ENCODE assay signal across 18 cellular contexts in genomic region chr6:14757014-14757413, GRCh38.
DNase-seq lines count a peak whose midpoint lies in the region; ATAC-seq, FAIRE-seq and TF ChIP-seq lines count a peak whose summit lies in the region.
"Had no signal": no experiment of that assay in that cellular context is flagged by ENCODE, and none has a peak within 500 bp of the region (broad histone marks: within the 10 kb centered on the region; RNA-seq: fewer than 3 reads in every experiment).

No MANE protein-coding gene starts in this region.

- ATAC-seq in activated T-cell treated with anti-CD3 and anti-CD28 coated beads, Interleukin-2, amount 50 U/mL, for 4 hours = no peak
- no peak for ATAC-seq in IMR-90 (ENCODE audit: low read depth)
- ATAC-seq in stimulated activated memory B cell treated with anti-CD40 and anti-IgM and Interleukin-4, amounts not matched to agents 10 μg/mL and 1 μg/mL and 100 μg/mL, for 72 hours = no peak
- no peak for ATAC-seq in HG02642 (IDR thresholded peaks at IDR 0.05; ENCODE audit: poor library complexity, unreplicated experiment)
- no peak for ATAC-seq in gastrocnemius medialis
- ATAC-seq: GM23338, HepG2 had no signal

- H3K79me2 ChIP-seq in H1 (ENCODE audit: control insufficient read depth in 1 of 2, insufficient read depth in 2 of 2, low read length in 2 of 2) = no peaks in the 10 kb centered on the region

- dilution Hi-C loops in IMR-90 (cut with HindIII; ENCODE audit: low sequenced_read_pairs, unreplicated experiment) = no loop called here

- TF ChIP-seq CTCF in IMR-90 (conservative IDR thresholded peaks at IDR 0.05; ENCODE audit: low read depth, low read length) = no peak
- no peak for TF ChIP-seq CTCF in H1 (IDR thresholded peaks at IDR 0.05; ENCODE audit: control extremely low read depth in 1 of 3, insufficient read depth in 1 of 3, low read depth in 1 of 3, low read length in 3 of 3)
- TF ChIP-seq CTCF in gastrocnemius medialis (IDR thresholded peaks at IDR 0.05 in 4 of 5, conservative IDR thresholded peaks at IDR 0.05 in 1 of 5) = no peak

- no peak for TF ChIP-seq POLR2A in IMR-90 (IDR thresholded peaks at IDR 0.05; ENCODE audit: low read depth, low read length)
- TF ChIP-seq POLR2A in H1 (IDR thresholded peaks at IDR 0.05; ENCODE audit: control extremely low read depth in 1 of 2, low read depth in 2 of 2, low read length in 2 of 2) = no peak
- no peak for TF ChIP-seq POLR2A in gastrocnemius medialis (IDR thresholded peaks at IDR 0.05)

- H3K9me1 ChIP-seq in IMR-90 (ENCODE audit: insufficient read depth, low read length) = peaks cover 3% of the 10 kb centered on the region; the same call in 1 of the 2 replicates

- H3K4me1 ChIP-seq in IMR-90 (ENCODE audit: control insufficient read depth, insufficient read depth, low read length) (no peaks in the 10 kb centered on the region), H1 (replicated peaks in 1 of 4; ENCODE audit: control insufficient read depth in 3 of 4, insufficient read depth in 4 of 4, low read length in 3 of 4) (peaks cover 0 to 2% (median 1%) of the 10 kb centered on the region in 4 experiments; a peak in 2 of 7 replicates), gastrocnemius medialis (no peaks in the 10 kb centered on the region)

- no peak overlapping the region for H2BK120ac ChIP-seq in IMR-90 (ENCODE audit: low read depth, low read length)
- no peak overlapping the region for H2BK120ac ChIP-seq in H1 (replicated peaks; ENCODE audit: low read depth, low read length)

- intact Hi-C loops in IMR-90 (cut with micrococcal nuclease) (no loop called here), gastrocnemius medialis (cut with DNase I; ENCODE audit: low total_unique reads) (no loop called here)

- H3K4me3 Mint-ChIP-seq in activated T-cell treated with anti-CD3 and anti-CD28 coated beads, Interleukin-2, amount 50 U/mL, for 24 hours = no peak overlapping the region
- H3K4me3 Mint-ChIP-seq in activated T-cell treated with anti-CD3 and anti-CD28 coated beads, Interleukin-2, amount 50 U/mL, for 4 hours = no peak overlapping the region
- H3K4me3 Mint-ChIP-seq in stimulated activated memory B cell treated with anti-CD40 and anti-IgM and Interleukin-4, amounts not matched to agents 10 μg/mL and 1 μg/mL and 100 μg/mL, for 72 hours = no peak overlapping the region
- H3K4me3 Mint-ChIP-seq: CD4-positive, alpha-beta T cell; GM23338; H9; HFFc6 had no signal

- CTCF ChIA-PET in IMR-90 (lab: Yijun Ruan, JAX) = no interaction called here
- CTCF ChIA-PET in H1 (lab: Charles Lee; ENCODE audit: partially characterized antibody) = no interaction called here

- H3K18ac ChIP-seq in IMR-90 (ENCODE audit: low read depth, low read length) = no peak overlapping the region
- no peak overlapping the region for H3K18ac ChIP-seq in H1 (ENCODE audit: extremely low read depth, low read length)

- H2BK5ac ChIP-seq in IMR-90 (ENCODE audit: low read depth, low read length, poor library complexity, severe bottlenecking) (no peak overlapping the region), H1 (ENCODE audit: low read depth, low read length) (no peak overlapping the region)

- H3K4me2 ChIP-seq in IMR-90 (ENCODE audit: low read depth, low read length) (no peak overlapping the region), H1 (ENCODE audit: insufficient read depth in 1 of 2, low read depth in 2 of 2, low read length in 2 of 2) (no peak overlapping the region)
- H3K4me2 ChIP-seq: GM23338 had no signal

- no peak for TF ChIP-seq EP300 in H1 (IDR thresholded peaks at IDR 0.05; ENCODE audit: borderline replicate concordance in 1 of 2, low read depth in 2 of 2, low read length in 2 of 2)

- no peaks in the 10 kb centered on the region for H3K9me3 ChIP-seq in IMR-90 (ENCODE audit: control insufficient read depth, insufficient read depth, low read length)
- no peaks in the 10 kb centered on the region for H3K9me3 ChIP-seq in H1 (ENCODE audit: insufficient read depth in 2 of 2, low read depth in 1 of 2, low read length in 1 of 2)
- H3K9me3 ChIP-seq in gastrocnemius medialis = no peaks in the 10 kb centered on the region

- no peaks in the 10 kb centered on the region for H3K27me3 Mint-ChIP-seq in activated T-cell treated with anti-CD3 and anti-CD28 coated beads, Interleukin-2, amount 50 U/mL, for 24 hours
- H3K27me3 Mint-ChIP-seq in activated T-cell treated with anti-CD3 and anti-CD28 coated beads, Interleukin-2, amount 50 U/mL, for 4 hours (ENCODE audit: low read depth) = no peaks in the 10 kb centered on the region
- no peaks in the 10 kb centered on the region for H3K27me3 Mint-ChIP-seq in stimulated activated memory B cell treated with anti-CD40 and anti-IgM and Interleukin-4, amounts not matched to agents 10 μg/mL and 1 μg/mL and 100 μg/mL, for 72 hours
- H3K27me3 Mint-ChIP-seq: CD4-positive, alpha-beta T cell had no signal

- H2BK12ac ChIP-seq in H1 (ENCODE audit: low read depth, low read length) = no peak overlapping the region

- no peak overlapping the region for H3K27ac ChIP-seq in IMR-90 (ENCODE audit: insufficient read depth, low read length)
- no peak overlapping the region for H3K27ac ChIP-seq in H1 (ENCODE audit: low read depth, low read length)
- no peak overlapping the region for H3K27ac ChIP-seq in gastrocnemius medialis
- H3K27ac ChIP-seq: BLaER1 treated with 17β-estradiol and CSF1 and Interleukin-3, amounts not matched to agents 10 nM and 100 nM had no signal

- H2AK9ac ChIP-seq in IMR-90 (replicated peaks; ENCODE audit: low read depth, low read length, poor library complexity) = no peak overlapping the region

- no peak for DNase-seq in activated T-cell treated with anti-CD3 and anti-CD28 coated beads, Interleukin-2, amount 50 U/mL, for 24 hours
- no peak for DNase-seq in activated T-cell treated with anti-CD3 and anti-CD28 coated beads, Interleukin-2, amount 50 U/mL, for 4 hours
- DNase-seq in IMR-90 = no peak
- no peak for DNase-seq in H1 (ENCODE audit: low read depth in 1 of 2, low spot score in 2 of 2)
- DNase-seq in gastrocnemius medialis = no peak
- DNase-seq: ACHN; Calu3; CD4-positive, alpha-beta T cell; DMS 273 treated with DMSO at 0.1 percent for 48 hours; H9; HFFc6 had no signal

- H2BK20ac ChIP-seq in IMR-90 (ENCODE audit: low read depth, low read length) = no peak overlapping the region
- no peak overlapping the region for H2BK20ac ChIP-seq in H1 (ENCODE audit: low read length)

- no peaks in the 10 kb centered on the region for H3K36me3 Mint-ChIP-seq in activated T-cell treated with anti-CD3 and anti-CD28 coated beads, Interleukin-2, amount 50 U/mL, for 24 hours (ENCODE audit: low read depth)
- no peaks in the 10 kb centered on the region for H3K36me3 Mint-ChIP-seq in activated T-cell treated with anti-CD3 and anti-CD28 coated beads, Interleukin-2, amount 50 U/mL, for 4 hours (ENCODE audit: insufficient read depth)
- H3K36me3 Mint-ChIP-seq in stimulated activated memory B cell treated with anti-CD40 and anti-IgM and Interleukin-4, amounts not matched to agents 10 μg/mL and 1 μg/mL and 100 μg/mL, for 72 hours = no peaks in the 10 kb centered on the region

- H2BK15ac ChIP-seq in IMR-90 (ENCODE audit: low read depth, low read length) = no peak overlapping the region
- no peak overlapping the region for H2BK15ac ChIP-seq in H1 (ENCODE audit: low read length)

- H3K79me1 ChIP-seq in IMR-90 (ENCODE audit: low read depth in 1 of 2, low read length in 2 of 2) (no peaks in the 10 kb centered on the region), H1 (ENCODE audit: low read depth, low read length) (no peaks in the 10 kb centered on the region; the same call in 1 of the 2 replicates)

- peak overlapping the region; percentile 37; the same call in 1 of the 2 replicates for H2AK5ac ChIP-seq in IMR-90 (ENCODE audit: low read depth, low read length)
- H2AK5ac ChIP-seq in H1 (ENCODE audit: low read depth, low read length) = no peak overlapping the region

- H3K23ac ChIP-seq in IMR-90 (ENCODE audit: low read depth, low read length) (no peak overlapping the region), H1 (ENCODE audit: insufficient read length) (no peak overlapping the region)

- no peak overlapping the region for H3K14ac ChIP-seq in IMR-90 (replicated peaks; ENCODE audit: low read depth, low read length)
- no peak overlapping the region for H3K14ac ChIP-seq in H1 (ENCODE audit: insufficient read length)

- H4K8ac ChIP-seq in IMR-90 (ENCODE audit: low read depth in 2 of 2, low read length in 2 of 2) (no peak overlapping the region), H1 (ENCODE audit: extremely low read depth, insufficient read depth, low read length) (no peak overlapping the region)

- H4K20me1 ChIP-seq in IMR-90 (ENCODE audit: insufficient read depth, low read length) = no peaks in the 10 kb centered on the region
- H4K20me1 ChIP-seq in H1 (replicated peaks in 1 of 2; ENCODE audit: control insufficient read depth in 1 of 2, insufficient read depth in 2 of 2, low read length in 2 of 2) = no peaks in the 10 kb centered on the region
- H4K20me1 ChIP-seq: BLaER1 treated with 17β-estradiol and CSF1 and Interleukin-3, amounts not matched to agents 10 nM and 100 nM had no signal

- no peak for FAIRE-seq in H1 (lab: Jason Lieb, UNC)
- FAIRE-seq: GM18507, HepG2, HTR-8/SVneo had no signal

- H4K91ac ChIP-seq in IMR-90 (ENCODE audit: insufficient read depth, low read depth, low read length) = no peak overlapping the region
- no peak overlapping the region for H4K91ac ChIP-seq in H1 (replicated peaks; ENCODE audit: insufficient read length, low read length)

- no peak overlapping the region for H3K9ac ChIP-seq in IMR-90 (ENCODE audit: low read depth, low read length)
- no peak overlapping the region for H3K9ac ChIP-seq in H1 (replicated peaks in 1 of 4; ENCODE audit: extremely low read depth in 1 of 4, low read depth in 3 of 4, low read length in 3 of 4)
- H3K9ac ChIP-seq: BLaER1 treated with 17β-estradiol and CSF1 and Interleukin-3, amounts not matched to agents 10 nM and 100 nM had no signal

- H3K4me3 ChIP-seq in IMR-90 (ENCODE audit: insufficient read depth, low read depth, low read length) (no peak overlapping the region), H1 (ENCODE audit: extremely low read depth in 1 of 4, insufficient read depth in 2 of 4, low read depth in 3 of 4, low read length in 4 of 4) (no peak overlapping the region), gastrocnemius medialis (no peak overlapping the region)
- H3K4me3 ChIP-seq: BLaER1 treated with 17β-estradiol and CSF1 and Interleukin-3, amounts not matched to agents 10 nM and 100 nM; GM23338 had no signal

- no peak overlapping the region for H3K4ac ChIP-seq in IMR-90 (ENCODE audit: low read depth, low read length)
- no peak overlapping the region for H3K4ac ChIP-seq in H1 (replicated peaks; ENCODE audit: insufficient read length, low read depth, low read length)

- in situ Hi-C loops in IMR-90 (cut with MboI; ENCODE audit: low sequenced_read_pairs) (no loop called here), gastrocnemius medialis (cut with MboI; ENCODE audit: low sequenced_read_pairs in 4 of 4) (no loop called here)

- H2AFZ ChIP-seq in IMR-90 (replicated peaks; ENCODE audit: low read length, poor library complexity) = no peak overlapping the region
- H2AFZ ChIP-seq in H1 (ENCODE audit: low read length) = no peak overlapping the region
- H2AFZ ChIP-seq: GM23338 had no signal

- peak overlapping the region; percentile 99 for H3K27ac Mint-ChIP-seq in activated T-cell treated with anti-CD3 and anti-CD28 coated beads, Interleukin-2, amount 50 U/mL, for 24 hours
- peak overlapping the region; percentile 56 for H3K27ac Mint-ChIP-seq in stimulated activated memory B cell treated with anti-CD40 and anti-IgM and Interleukin-4, amounts not matched to agents 10 μg/mL and 1 μg/mL and 100 μg/mL, for 72 hours
- H3K27ac Mint-ChIP-seq: CD4-positive, alpha-beta T cell; GM23338; H9; HFFc6 had no signal

- POLR2A ChIA-PET in IMR-90 (lab: Charles Lee; ENCODE audit: unreplicated experiment) = no interaction called here
- POLR2A ChIA-PET in H1 (lab: Charles Lee; ENCODE audit: partially characterized antibody) = interaction anchor here (1.6 kb wide), 1 partner anchor 27 kb away, joined by 6 read pairs; no protein-coding TSS in a partner anchor

- H3K56ac ChIP-seq in IMR-90 (ENCODE audit: extremely low read depth, insufficient read depth, low read length) (no peak overlapping the region), H1 (replicated peaks; ENCODE audit: insufficient read length, low read depth, low read length) (no peak overlapping the region)

- H4K5ac ChIP-seq in IMR-90 (ENCODE audit: low read depth, low read length) (no peak overlapping the region), H1 (ENCODE audit: insufficient read length, low read depth, low read length) (no peak overlapping the region)

- peaks cover 68% of the 10 kb centered on the region for H3K4me1 Mint-ChIP-seq in activated T-cell treated with anti-CD3 and anti-CD28 coated beads, Interleukin-2, amount 50 U/mL, for 24 hours (ENCODE audit: low read depth)
- H3K4me1 Mint-ChIP-seq in activated T-cell treated with anti-CD3 and anti-CD28 coated beads, Interleukin-2, amount 50 U/mL, for 4 hours (ENCODE audit: low read depth) = peaks cover 47% of the 10 kb centered on the region
- peaks cover 13% of the 10 kb centered on the region for H3K4me1 Mint-ChIP-seq in stimulated activated memory B cell treated with anti-CD40 and anti-IgM and Interleukin-4, amounts not matched to agents 10 μg/mL and 1 μg/mL and 100 μg/mL, for 72 hours

- TF ChIP-seq RAD21 in IMR-90 (IDR thresholded peaks at IDR 0.05; ENCODE audit: low read length) (no peak), H1 (IDR thresholded peaks at IDR 0.05 in 1 of 2, conservative IDR thresholded peaks at IDR 0.05 in 1 of 2; ENCODE audit: low read depth in 2 of 2, low read length in 2 of 2) (no peak)

- H3K9me3 Mint-ChIP-seq in activated T-cell treated with anti-CD3 and anti-CD28 coated beads, Interleukin-2, amount 50 U/mL, for 24 hours = peaks cover 3% of the 10 kb centered on the region
- H3K9me3 Mint-ChIP-seq in activated T-cell treated with anti-CD3 and anti-CD28 coated beads, Interleukin-2, amount 50 U/mL, for 4 hours = no peaks in the 10 kb centered on the region
- H3K9me3 Mint-ChIP-seq in stimulated activated memory B cell treated with anti-CD40 and anti-IgM and Interleukin-4, amounts not matched to agents 10 μg/mL and 1 μg/mL and 100 μg/mL, for 72 hours = peaks cover 3% of the 10 kb centered on the region
- H3K9me3 Mint-ChIP-seq: CD4-positive, alpha-beta T cell; GM23338; HFFc6 had no signal

- no peaks in the 10 kb centered on the region for H3K23me2 ChIP-seq in H1 (ENCODE audit: low read depth, low read length)

- no TSS peak for BruUV-seq in IMR-90 (replicated peaks; lab: Mats Ljungman, UMichigan)

- H3K27me3 ChIP-seq in IMR-90 (ENCODE audit: control insufficient read depth, insufficient read depth, low read length) (no peaks in the 10 kb centered on the region), H1 (replicated peaks in 1 of 4; ENCODE audit: control insufficient read depth in 3 of 4, extremely low read depth in 1 of 4, insufficient read depth in 3 of 4, low read length in 3 of 4) (no peaks in the 10 kb centered on the region), gastrocnemius medialis (no peaks in the 10 kb centered on the region)
- H3K27me3 ChIP-seq: BLaER1 treated with 17β-estradiol and CSF1 and Interleukin-3, amounts not matched to agents 10 nM and 100 nM had no signal

- H3K36me3 ChIP-seq in IMR-90 (ENCODE audit: control insufficient read depth, insufficient read depth, low read length) (no peaks in the 10 kb centered on the region), H1 (ENCODE audit: control insufficient read depth in 2 of 4, insufficient read depth in 4 of 4, low read length in 3 of 4) (no peaks in the 10 kb centered on the region), gastrocnemius medialis (no peaks in the 10 kb centered on the region)
- H3K36me3 ChIP-seq: BLaER1 treated with 17β-estradiol and CSF1 and Interleukin-3, amounts not matched to agents 10 nM and 100 nM had no signal

- WGBS in IMR-90 (ENCODE audit: extremely low coverage in 2 of 2, insufficient read length in 1 of 2), 2 experiments = no CpG with 5 or more reads among the region's 1 CpG
- WGBS in H1 (ENCODE audit: extremely low coverage in 1 of 2, insufficient coverage in 1 of 2, insufficient read length in 1 of 2, insufficient replicate concordance in 2 of 2, low coverage in 1 of 2, low lambda C conversion rate in 2 of 2, missing lambda C conversion rate in 1 of 2), 2 experiments = 71% methylated on average over 1 of the region's 1 CpG; no CpG with 5 or more reads in 1 of the 2 experiments
